ENCODE assay signal across 26 cellular contexts in the genomic region with DNA sequence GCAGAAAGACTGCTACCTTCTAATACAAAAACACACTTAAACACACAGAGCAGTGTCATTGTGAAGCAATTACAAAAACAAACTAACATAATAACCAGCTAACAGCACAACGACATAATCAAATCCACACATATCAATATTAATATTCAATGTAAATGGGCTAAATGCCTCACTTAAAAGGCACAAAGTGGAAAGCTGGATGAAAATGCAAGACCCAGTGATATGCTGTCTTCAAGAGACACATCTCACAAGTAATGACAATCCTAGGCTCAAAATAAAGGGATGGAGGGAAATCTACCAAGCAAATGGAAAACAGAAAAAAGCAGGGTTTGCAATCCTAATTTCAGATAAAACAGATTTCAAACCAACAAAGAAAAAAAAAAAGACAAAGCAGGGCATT.
"Had no signal": no experiment of that assay in that cellular context is flagged by ENCODE, and none has a peak within 500 bp of the region (broad histone marks: within the 10 kb centered on the region; RNA-seq: fewer than 3 reads in every experiment).

No MANE protein-coding gene starts in this region.

- H3K4me1 ChIP-seq: neural progenitor cell, parathyroid adenoma, psoas muscle, right lobe of liver, sigmoid colon, stomach, thyroid gland, tibial nerve, upper lobe of left lung, vagina had no signal

- H3K27me3 ChIP-seq: neural progenitor cell, ovary, right lobe of liver, sigmoid colon, stomach, thyroid gland, tibial nerve, upper lobe of left lung, vagina had no signal

- H3K79me2 ChIP-seq: parathyroid adenoma had no signal

- H3K9ac ChIP-seq: neural progenitor cell, parathyroid adenoma had no signal

- H3K27ac ChIP-seq: neural progenitor cell, ovary, parathyroid adenoma, psoas muscle, right lobe of liver, sigmoid colon, stomach, thoracic aorta, thyroid gland, tibial nerve, upper lobe of left lung, vagina had no signal

- H3K4me2 ChIP-seq: neural progenitor cell had no signal

- ATAC-seq: natural killer cell; psoas muscle; right cardiac atrium; right lobe of liver; stimulated activated effector memory CD8-positive, alpha-beta T cell treated with anti-CD3 and anti-CD28 coated beads, Interleukin-12 subunit alpha, Interleukin-12 subunit beta, amount 100 ng/mL, for 72 hours; stimulated activated naive B cell treated with anti-CD40 and anti-IgM and Interleukin-4, amounts not matched to agents 10 μg/mL and 1 μg/mL and 100 μg/mL, for 72 hours had no signal

- H3K36me3 ChIP-seq: neural progenitor cell, ovary, right lobe of liver, sigmoid colon, stomach, thoracic aorta, thyroid gland, tibial nerve, upper lobe of left lung, vagina had no signal

- H2AFZ ChIP-seq: neural progenitor cell, parathyroid adenoma had no signal

- FAIRE-seq: small intestine, urothelium cell line had no signal

- DNase-seq: natural killer cell; occipital lobe; ovary; posterior cingulate gyrus; psoas muscle; right cardiac atrium; right lobe of liver; sigmoid colon; small intestine; stimulated activated CD4-positive, alpha-beta T cell treated with anti-CD3 and anti-CD28 coated beads, Interleukin-15, amount 100 ng/mL, for 24 hours; stimulated activated CD4-positive, alpha-beta T cell treated with anti-CD3 and anti-CD28 coated beads, Interleukin-2, amount 100 ng/mL, for 24 hours; stimulated activated CD4-positive, alpha-beta T cell treated with anti-CD3 and anti-CD28 coated beads, Interleukin-2, amount 100 ng/mL, for 48 hours; stimulated activated CD4-positive, alpha-beta T cell treated with anti-CD3 and anti-CD28 coated beads, Interleukin-4, amount 100 ng/mL, for 24 hours; stimulated activated naive B cell treated with anti-CD40 and anti-IgM and Interleukin-4, amounts not matched to agents 10 μg/mL and 1 μg/mL and 100 μg/mL, for 72 hours; stimulated activated naive CD4-positive, alpha-beta T cell treated with Interleukin-2 at 50 U/mL for 16 hours; stomach; thyroid gland; trophoblast cell; upper lobe of left lung had no signal

- H3K4me3 ChIP-seq: neural progenitor cell, ovary, psoas muscle, right lobe of liver, sigmoid colon, stomach, thoracic aorta, thyroid gland, tibial nerve, upper lobe of left lung, vagina had no signal

- H3K9me3 ChIP-seq: ovary, right lobe of liver, thyroid gland, vagina had no signal
